In the genomic region with DNA sequence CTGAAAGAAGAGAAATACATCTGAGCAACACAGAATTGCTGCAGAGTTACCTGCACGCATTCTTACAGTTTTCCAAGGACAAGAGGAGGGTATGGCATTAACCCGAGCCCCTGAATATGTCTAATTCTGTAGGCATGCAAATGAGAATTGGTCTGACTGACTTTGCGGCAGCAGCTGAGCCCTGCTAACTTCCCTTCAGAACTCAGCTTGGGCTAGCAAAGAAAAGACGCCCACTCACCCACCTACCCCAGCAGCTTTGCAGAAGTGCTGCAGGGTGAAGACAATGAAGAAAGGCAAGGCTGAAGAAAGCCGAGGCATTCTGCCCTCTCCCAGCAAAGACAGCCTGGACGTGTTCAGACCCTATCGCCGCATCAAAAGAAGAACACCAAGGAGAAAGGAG, we compare ENCODE assay signal across 14 cellular contexts.
DNase-seq lines count a peak whose midpoint lies in the region; ATAC-seq and TF ChIP-seq lines count a peak whose summit lies in the region.
"Had no signal": no experiment of that assay in that cellular context is flagged by ENCODE, and none has a peak within 500 bp of the region (broad histone marks: within the 10 kb centered on the region; RNA-seq: fewer than 3 reads in every experiment).

No MANE protein-coding gene starts in this region.

- ATAC-seq in HG03095 (IDR thresholded peaks at IDR 0.05; ENCODE audit: unreplicated experiment) (peak; percentile 88), esophagus mucosa (peak; percentile 28)
- ATAC-seq: Panc1 had no signal

- DNase-seq in GM10266 (ENCODE audit: extremely low spot score) (peak; percentile 42), GM20000 (ENCODE audit: low spot score) (peak; percentile 56), occipital lobe (lab: John Stamatoyannopoulos, UW) (no peak), NCI-H2196 treated with DMSO at 0.1 percent for 48 hours (lab: John Stamatoyannopoulos, UW; ENCODE audit: unreplicated experiment) (no peak), NCI-H128 (lab: John Stamatoyannopoulos, UW; ENCODE audit: unreplicated experiment) (no peak)
- DNase-seq in activated CD4-positive, CD25-positive, alpha-beta regulatory T cell treated with anti-CD3 and anti-CD28 coated beads, Interleukin-2, amount 50 U/mL, for 72 hours: no peak
- DNase-seq: activated effector memory CD4-positive, alpha-beta T cell treated with anti-CD3 and anti-CD28 coated beads, Interleukin-2, amount 50 U/mL, for 16 hours; AML-193; foreskin fibroblast; GOT3; NCI-H2029 had no signal

- no peak for TF ChIP-seq CTCF in GM10266 (IDR thresholded peaks at IDR 0.05; ENCODE audit: control insufficient read depth, insufficient read depth, low read depth, missing control alignments)
- no peak for TF ChIP-seq CTCF in GM20000 (IDR thresholded peaks at IDR 0.05; ENCODE audit: extremely low read depth, missing control alignments)

Comparison
In these comparisons a context has a peak if more than half of its experiments do, and no peak if none do; other contexts are left out.
1. DNase-seq: peak in GM10266 (single experiment) and GM20000 (single experiment); none in occipital lobe (single experiment), NCI-H2196 treated with DMSO at 0.1 percent for 48 hours (single experiment), activated CD4-positive, CD25-positive, alpha-beta regulatory T cell treated with anti-CD3 and anti-CD28 coated beads, Interleukin-2, amount 50 U/mL, for 72 hours (single experiment) and NCI-H128 (single experiment).